ENCODE assay signal across 6 cellular contexts in the genomic region with DNA sequence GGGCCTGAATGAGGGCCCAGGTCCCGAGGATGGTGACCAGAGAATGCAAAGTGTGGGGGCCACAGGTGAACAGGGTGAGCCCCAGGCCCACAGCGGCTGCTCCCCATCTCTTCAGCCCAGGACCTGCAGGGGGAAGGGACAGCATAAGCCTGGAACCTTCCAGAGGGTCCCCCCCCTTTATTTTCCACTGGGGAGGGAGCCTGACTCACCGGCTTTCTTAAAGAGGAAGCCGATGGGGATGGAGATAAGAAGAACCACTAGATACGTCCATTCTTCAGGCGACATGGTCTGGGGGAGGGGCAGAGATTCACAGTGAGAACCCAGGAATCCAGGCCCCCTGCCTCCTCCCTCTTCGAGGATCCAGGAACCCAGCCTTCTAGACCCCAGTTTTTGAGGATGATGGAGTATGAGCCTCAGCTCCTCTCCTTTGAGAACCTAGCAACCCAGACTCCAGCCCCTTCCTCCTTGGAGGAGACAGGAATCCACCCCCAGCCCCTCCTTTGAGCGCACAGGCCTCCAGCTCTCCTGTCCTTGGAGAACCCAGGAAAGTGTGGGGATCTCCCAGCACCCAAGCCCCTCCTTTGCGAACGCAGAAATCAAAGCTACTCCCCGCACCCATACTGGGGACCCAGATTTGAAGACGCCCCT. TPM values are rescaled to one million over a fixed set of nuclear protein-coding genes. Genes with fewer than 3 reads are reported as not detected.
DNase-seq lines count a peak whose midpoint lies in the region; ATAC-seq and TF ChIP-seq lines count a peak whose summit lies in the region.

No MANE protein-coding gene starts in this region.

- peaks cover 0 to 3% (median 1%) of the 10 kb centered on the region in 3 donors for H3K27me3 Mint-ChIP-seq in CD14-positive monocyte (ENCODE audit: low read depth in 3 of 3)

- intact Hi-C loops in CD14-positive monocyte (cut with micrococcal nuclease): no loop called here

- H3K36me3 Mint-ChIP-seq in CD14-positive monocyte: peaks cover 42 to 52% of the 10 kb centered on the region in 2 donors

- peaks cover 0 to 2% (median 0%) of the 10 kb centered on the region in 7 donors for H3K9me3 Mint-ChIP-seq in CD14-positive monocyte

- TF ChIP-seq CTCF in CD14-positive monocyte (IDR thresholded peaks at IDR 0.05): no peak
- no peak for TF ChIP-seq CTCF in coronary artery (IDR thresholded peaks at IDR 0.05)

- H3K27ac Mint-ChIP-seq in CD14-positive monocyte: peak overlapping the region; percentile 89 to 100 (median 92)

- peak overlapping the region; percentile 95 to 99 for H3K27ac ChIP-seq in coronary artery

- ATAC-seq in esophagus mucosa: no peak
- no peak for ATAC-seq in activated CD4-positive, CD25-positive, alpha-beta regulatory T cell treated with anti-CD3 and anti-CD28 coated beads, Interleukin-2, amount 50 U/mL, for 24 hours

- peak overlapping the region; percentile 94 for H3K4me3 ChIP-seq in coronary artery

- peak; percentile 79 for DNase-seq in CD14-positive monocyte (ENCODE audit: low spot score)
- DNase-seq in RKO (ENCODE audit: low spot score): peak; percentile 73
- no peak for DNase-seq in coronary artery (ENCODE audit: low spot score)
- peak; percentile 48 for DNase-seq in pons (ENCODE audit: low spot score)

- H3K4me1 Mint-ChIP-seq in CD14-positive monocyte: peaks cover 36% of the 10 kb centered on the region

- peak overlapping the region; percentile 88 to 95 for H3K4me3 Mint-ChIP-seq in CD14-positive monocyte

RNA-seq across cellular contexts. Expression of gene MBOAT7, which starts 1.0 kb away (rescaled TPM):
- polyA plus RNA-seq in CD14-positive monocyte: 100 to 1,000 TPM in 1 of 2 donors, 10 to 100 TPM in 1; 84.0 to 115 TPM
- total RNA-seq in esophagus mucosa: 36.7 TPM

RNA-seq across cellular contexts. Expression of gene TSEN34, which starts 2.8 kb away (rescaled TPM):
- polyA plus RNA-seq in CD14-positive monocyte: 100 to 1,000 TPM; 109 to 125 TPM
- total RNA-seq in esophagus mucosa: 36.1 TPM

RNA-seq across cellular contexts. Expression of gene RPS9, which starts 12.3 kb away (rescaled TPM):
- polyA plus RNA-seq in CD14-positive monocyte: 100 to 1,000 TPM; 756 to 983 TPM
- total RNA-seq in esophagus mucosa: 1,727 TPM

RNA-seq across cellular contexts. Expression of gene TMC4, which starts 15.4 kb away (rescaled TPM):
- polyA plus RNA-seq in CD14-positive monocyte: 1 to 10 TPM; 1.5 to 2.5 TPM
- total RNA-seq in esophagus mucosa: 36.5 TPM

RNA-seq across cellular contexts. Expression of gene LENG1, which starts 28.8 kb away (rescaled TPM):
- polyA plus RNA-seq in CD14-positive monocyte: 1 to 10 TPM; 4.2 to 5.4 TPM
- 3.7 TPM for total RNA-seq in esophagus mucosa
